Comparison of ENCODE assay signal across 1 cellular context in genomic region chr20:57210054-57210910, GRCh38.
TF ChIP-seq lines count a peak whose summit lies in the region.

No MANE protein-coding gene starts in this region.

TF ChIP-seq in HepG2, 621 proteins besides CTCF, POLR2A, EP300 and RAD21 (continued from another document):
- TF ChIP-seq PHB2 (IDR thresholded peaks at IDR 0.05; ENCODE audit: partially characterized antibody) (no peak), SIX4 (CRISPR knock-in tag; IDR thresholded peaks at IDR 0.05) (no peak), ZNF598 (CRISPR knock-in tag; IDR thresholded peaks at IDR 0.05; ENCODE audit: borderline replicate concordance) (0 out of 2 replicates have a peak, but pooled peaks have one; percentile 24), NFIB (CRISPR knock-in tag; IDR thresholded peaks at IDR 0.05; ENCODE audit: borderline replicate concordance) (no peak), ZNF10 (CRISPR knock-in tag; IDR thresholded peaks at IDR 0.05; ENCODE audit: borderline replicate concordance, low read depth) (no peak), ZBTB7B (CRISPR knock-in tag; IDR thresholded peaks at IDR 0.05) (0 out of 2 replicates have a peak, but pooled peaks have one; percentile 23), NAIF1 (CRISPR knock-in tag; IDR thresholded peaks at IDR 0.05; ENCODE audit: borderline replicate concordance) (no peak), PRMT3 (CRISPR knock-in tag; IDR thresholded peaks at IDR 0.05; ENCODE audit: borderline replicate concordance, low read depth) (no peak), ZNF501 (CRISPR knock-in tag; IDR thresholded peaks at IDR 0.05) (peak; percentile 65), ZNF766 (CRISPR knock-in tag; IDR thresholded peaks at IDR 0.05; ENCODE audit: borderline replicate concordance) (no peak), ZNF572 (CRISPR knock-in tag; IDR thresholded peaks at IDR 0.05) (0 out of 2 replicates have a peak, but pooled peaks have one; percentile 56), PITX1 (CRISPR knock-in tag; IDR thresholded peaks at IDR 0.05) (0 out of 2 replicates have a peak, but pooled peaks have one; percentile 54)
